15 cellular contexts compared by ENCODE assay signal in genomic region chr2:118231759-118232158, GRCh38.
DNase-seq lines count a peak whose midpoint lies in the region; ATAC-seq, FAIRE-seq and TF ChIP-seq lines count a peak whose summit lies in the region.
"Had no signal": no experiment of that assay in that cellular context is flagged by ENCODE, and none has a peak within 500 bp of the region (broad histone marks: within the 10 kb centered on the region; RNA-seq: fewer than 3 reads in every experiment).

No MANE protein-coding gene starts in this region.

- TF ChIP-seq CTCF in WTC11 (IDR thresholded peaks at IDR 0.05) (no peak), keratinocyte (optimal IDR thresholded peaks at IDR 0.05 in 1 of 3, IDR thresholded peaks at IDR 0.05 in 1 of 3, conservative IDR thresholded peaks at IDR 0.05 in 1 of 3; ENCODE audit: extremely low read depth in 1 of 3, insufficient read depth in 2 of 3, low read length in 3 of 3) (no peak), GM13977 (IDR thresholded peaks at IDR 0.05; ENCODE audit: extremely low read depth, insufficient read depth, missing control alignments) (no peak)

- no peak overlapping the region for H3K9ac ChIP-seq in keratinocyte (ENCODE audit: control insufficient read depth, extremely low read depth, insufficient read depth, low read length)

- no peaks in the 10 kb centered on the region for H3K9me3 Mint-ChIP-seq in activated CD8-positive, alpha-beta memory T cell treated with anti-CD3 and anti-CD28 coated beads, Interleukin-2, amount 10 ng/mL, durations not matched to agents 7 days and 5 days (ENCODE audit: low read depth)
- no peaks in the 10 kb centered on the region for H3K9me3 Mint-ChIP-seq in WTC11
- H3K9me3 Mint-ChIP-seq: HFFc6 had no signal

- H3K27ac ChIP-seq in keratinocyte (ENCODE audit: control insufficient read depth, insufficient read depth, low read length), result no peak overlapping the region
- H3K27ac ChIP-seq: 22Rv1 had no signal

- no peaks in the 10 kb centered on the region for H3K79me2 ChIP-seq in keratinocyte (ENCODE audit: control insufficient read depth, insufficient read depth, low read length)

- peaks cover 7% of the 10 kb centered on the region for H3K4me1 ChIP-seq in keratinocyte (ENCODE audit: control insufficient read depth, extremely low read depth, insufficient read depth, low read length)
- H3K4me1 ChIP-seq: HAP-1 had no signal

- no peaks in the 10 kb centered on the region for H3K9me1 ChIP-seq in keratinocyte (ENCODE audit: control insufficient read depth, extremely low read depth, insufficient read depth, low read length)

- H4K20me1 ChIP-seq in keratinocyte (ENCODE audit: control insufficient read depth, extremely low read depth, insufficient read depth, low read length), result no peaks in the 10 kb centered on the region

- no peak for ATAC-seq in activated CD8-positive, alpha-beta memory T cell treated with anti-CD3 and anti-CD28 coated beads, Interleukin-2, amount 10 ng/mL, durations not matched to agents 7 days and 5 days
- ATAC-seq in WTC11 (peak; percentile 51), GM19328 (IDR thresholded peaks at IDR 0.05; ENCODE audit: unreplicated experiment) (no peak)

- no peak overlapping the region for H2AFZ ChIP-seq in keratinocyte (ENCODE audit: control insufficient read depth, low read length)

- peaks cover 21% of the 10 kb centered on the region for H3K27me3 Mint-ChIP-seq in activated CD8-positive, alpha-beta memory T cell treated with anti-CD3 and anti-CD28 coated beads, Interleukin-2, amount 10 ng/mL, durations not matched to agents 7 days and 5 days
- H3K27me3 Mint-ChIP-seq in WTC11 (ENCODE audit: low read depth), result no peaks in the 10 kb centered on the region

- DNase-seq in activated CD8-positive, alpha-beta memory T cell treated with anti-CD3 and anti-CD28 coated beads, Interleukin-2, amount 10 ng/mL, durations not matched to agents 7 days and 5 days, result peak; percentile 4
- no peak for DNase-seq in activated CD8-positive, alpha-beta memory T cell treated with anti-CD3 and anti-CD28 coated beads for 24 hours
- no peak for DNase-seq in WTC11 (ENCODE audit: low spot score)
- no peak for DNase-seq in keratinocyte (ENCODE audit: low read depth, low spot score)
- DNase-seq in NCI-H2227 treated with DMSO at 0.1 percent for 48 hours (lab: John Stamatoyannopoulos, UW), result no peak
- DNase-seq in GM13977 (ENCODE audit: low spot score), result no peak
- DNase-seq: CD4-positive, CD25-positive, alpha-beta regulatory T cell; DMS53; GOT3; HFFc6 had no signal

- no peaks in the 10 kb centered on the region for H3K9me3 ChIP-seq in keratinocyte (ENCODE audit: control insufficient read depth, low read depth, low read length)
- H3K9me3 ChIP-seq: HAP-1 had no signal

- CTCF ChIA-PET in activated CD8-positive, alpha-beta memory T cell treated with anti-CD3 and anti-CD28 coated beads, Interleukin-2, amount 10 ng/mL, durations not matched to agents 7 days and 5 days (lab: Charles Lee), result interaction anchor here (1.8 kb wide), 1 partner anchor 14 kb away, joined by 4 read pairs; no protein-coding TSS in a partner anchor
- CTCF ChIA-PET in WTC11 (lab: Charles Lee), result no interaction called here

- no peaks in the 10 kb centered on the region for H3K4me1 Mint-ChIP-seq in activated CD8-positive, alpha-beta memory T cell treated with anti-CD3 and anti-CD28 coated beads, Interleukin-2, amount 10 ng/mL, durations not matched to agents 7 days and 5 days
- peaks cover 3% of the 10 kb centered on the region for H3K4me1 Mint-ChIP-seq in WTC11
- H3K4me1 Mint-ChIP-seq: CD4-positive, CD25-positive, alpha-beta regulatory T cell had no signal

- peak; percentile 13 for FAIRE-seq in keratinocyte (lab: Jason Lieb, UNC)
- FAIRE-seq: GM18507, HTR-8/SVneo had no signal

- POLR2A ChIA-PET in WTC11 (lab: Charles Lee), result no interaction called here

- H3K4me3 ChIP-seq in keratinocyte (ENCODE audit: control insufficient read depth in 2 of 3, extremely low read depth in 1 of 3, insufficient read depth in 2 of 3, low read depth in 1 of 3, low read length in 3 of 3), result no peak overlapping the region
- H3K4me3 ChIP-seq: HAP-1 had no signal

- H3K36me3 Mint-ChIP-seq in activated CD8-positive, alpha-beta memory T cell treated with anti-CD3 and anti-CD28 coated beads, Interleukin-2, amount 10 ng/mL, durations not matched to agents 7 days and 5 days, result no peaks in the 10 kb centered on the region
- H3K36me3 Mint-ChIP-seq in WTC11, result no peaks in the 10 kb centered on the region
- H3K36me3 Mint-ChIP-seq: CD4-positive, CD25-positive, alpha-beta regulatory T cell had no signal

- in situ Hi-C loops in GM13977 (cut with MboI; ENCODE audit: low pct_unique_long_range_greater_than_20kb, low sequenced_read_pairs, unreplicated experiment), result no loop called here

- dilution Hi-C loops in keratinocyte (cut with MboI; ENCODE audit: extremely low pct_ligation_motif_present, low sequenced_read_pairs), result no loop called here

- no peak overlapping the region for H3K27ac Mint-ChIP-seq in activated CD8-positive, alpha-beta memory T cell treated with anti-CD3 and anti-CD28 coated beads, Interleukin-2, amount 10 ng/mL, durations not matched to agents 7 days and 5 days
- no peak overlapping the region for H3K27ac Mint-ChIP-seq in WTC11
- H3K27ac Mint-ChIP-seq: CD4-positive, CD25-positive, alpha-beta regulatory T cell; HFFc6 had no signal

- H3K4me3 Mint-ChIP-seq in activated CD8-positive, alpha-beta memory T cell treated with anti-CD3 and anti-CD28 coated beads, Interleukin-2, amount 10 ng/mL, durations not matched to agents 7 days and 5 days, result no peak overlapping the region
- H3K4me3 Mint-ChIP-seq in WTC11, result no peak overlapping the region
- H3K4me3 Mint-ChIP-seq: CD4-positive, CD25-positive, alpha-beta regulatory T cell; HFFc6 had no signal

- no peaks in the 10 kb centered on the region for H3K27me3 ChIP-seq in keratinocyte (ENCODE audit: control insufficient read depth, extremely low read depth, insufficient read depth, low read length)

- H3K4me2 ChIP-seq in keratinocyte (ENCODE audit: control insufficient read depth, extremely low read depth, insufficient read depth, low read depth, low read length), result no peak overlapping the region

- no peaks in the 10 kb centered on the region for H3K36me3 ChIP-seq in keratinocyte (ENCODE audit: control insufficient read depth in 2 of 2, extremely low read depth in 1 of 2, insufficient read depth in 2 of 2, low read length in 2 of 2)
- H3K36me3 ChIP-seq: HAP-1 had no signal

TF ChIP-seq in WTC11, 78 proteins besides CTCF, POLR2A, EP300 and RAD21:
- TF ChIP-seq, protein P1, sequence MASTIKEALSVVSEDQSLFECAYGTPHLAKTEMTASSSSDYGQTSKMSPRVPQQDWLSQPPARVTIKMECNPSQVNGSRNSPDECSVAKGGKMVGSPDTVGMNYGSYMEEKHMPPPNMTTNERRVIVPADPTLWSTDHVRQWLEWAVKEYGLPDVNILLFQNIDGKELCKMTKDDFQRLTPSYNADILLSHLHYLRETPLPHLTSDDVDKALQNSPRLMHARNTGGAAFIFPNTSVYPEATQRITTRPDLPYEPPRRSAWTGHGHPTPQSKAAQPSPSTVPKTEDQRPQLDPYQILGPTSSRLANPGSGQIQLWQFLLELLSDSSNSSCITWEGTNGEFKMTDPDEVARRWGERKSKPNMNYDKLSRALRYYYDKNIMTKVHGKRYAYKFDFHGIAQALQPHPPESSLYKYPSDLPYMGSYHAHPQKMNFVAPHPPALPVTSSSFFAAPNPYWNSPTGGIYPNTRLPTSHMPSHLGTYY (CRISPR knock-in tag; IDR thresholded peaks at IDR 0.05), result no peak
- TF ChIP-seq ELF4 (CRISPR knock-in tag; IDR thresholded peaks at IDR 0.05; ENCODE audit: low read depth) (no peak), GRHL2 (CRISPR knock-in tag; IDR thresholded peaks at IDR 0.05; ENCODE audit: insufficient replicate concordance, severe bottlenecking) (no peak), MYBL2 (CRISPR knock-in tag; IDR thresholded peaks at IDR 0.05) (no peak), ZNF671 (CRISPR knock-in tag; IDR thresholded peaks at IDR 0.05) (no peak), FOXK1 (CRISPR knock-in tag; IDR thresholded peaks at IDR 0.05) (no peak)
- TF ChIP-seq, protein P2, sequence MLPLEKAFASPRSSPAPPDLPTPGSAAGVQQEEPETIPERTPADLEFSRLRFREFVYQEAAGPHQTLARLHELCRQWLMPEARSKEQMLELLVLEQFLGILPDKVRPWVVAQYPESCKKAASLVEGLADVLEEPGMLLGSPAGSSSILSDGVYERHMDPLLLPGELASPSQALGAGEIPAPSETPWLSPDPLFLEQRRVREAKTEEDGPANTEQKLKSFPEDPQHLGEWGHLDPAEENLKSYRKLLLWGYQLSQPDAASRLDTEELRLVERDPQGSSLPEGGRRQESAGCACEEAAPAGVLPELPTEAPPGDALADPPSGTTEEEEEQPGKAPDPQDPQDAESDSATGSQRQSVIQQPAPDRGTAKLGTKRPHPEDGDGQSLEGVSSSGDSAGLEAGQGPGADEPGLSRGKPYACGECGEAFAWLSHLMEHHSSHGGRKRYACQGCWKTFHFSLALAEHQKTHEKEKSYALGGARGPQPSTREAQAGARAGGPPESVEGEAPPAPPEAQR (CRISPR knock-in tag; IDR thresholded peaks at IDR 0.05), result no peak
TF ChIP-seq in WTC11: peak in this region for 0.
